ENCODE assay signal across 10 cellular contexts in genomic region chr2:159064446-159065301, GRCh38.
DNase-seq lines count a peak whose midpoint lies in the region; ATAC-seq, FAIRE-seq and TF ChIP-seq lines count a peak whose summit lies in the region.
"Had no signal": no experiment of that assay in that cellular context is flagged by ENCODE, and none has a peak within 500 bp of the region (broad histone marks: within the 10 kb centered on the region; RNA-seq: fewer than 3 reads in every experiment).

No MANE protein-coding gene starts in this region.

- H4K20me1 ChIP-seq in HepG2 (ENCODE audit: insufficient read depth, low read length) = no peaks in the 10 kb centered on the region

- whole genome bisulfite sequencing in HepG2 (ENCODE audit: low lambda C conversion rate) = 25% methylated on average over 5 of the region's 5 CpGs
- WGBS in right lobe of liver (ENCODE audit: insufficient coverage, low coverage, low lambda C conversion rate, missing lambda C conversion rate) = 56% methylated on average over 5 of the region's 5 CpGs

- no peaks in the 10 kb centered on the region for H3K9me3 ChIP-seq in HepG2 (ENCODE audit: low read length)
- H3K9me3 ChIP-seq in right lobe of liver = no peaks in the 10 kb centered on the region

- H3K4me1 ChIP-seq in HepG2 (ENCODE audit: insufficient read depth, low read length) = peaks cover 39% of the 10 kb centered on the region
- peaks cover 0 to 12% (median 0%) of the 10 kb centered on the region in 4 donors for H3K4me1 ChIP-seq in right lobe of liver

- intact Hi-C loops in HepG2 (cut with micrococcal nuclease; ENCODE audit: unreplicated experiment) (no loop called here), right lobe of liver (cut with DNase I) (no loop called here)

- H3K4me3 ChIP-seq in HepG2 (replicated peaks in 1 of 3; ENCODE audit: insufficient read depth in 1 of 3, low read depth in 2 of 3, low read length in 3 of 3) (no peak overlapping the region), right lobe of liver (no peak overlapping the region), choroid plexus epithelial cell (ENCODE audit: low read depth, low read length) (no peak overlapping the region)

- in situ Hi-C loops in HepG2 (cut with HindIII; ENCODE audit: extremely low pct_ligation_motif_present, low pct_unique_long_range_greater_than_20kb) = no loop called here

- TF ChIP-seq RAD21 in HepG2 (CRISPR knock-in tag; IDR thresholded peaks at IDR 0.05) = no peak

- no peaks in the 10 kb centered on the region; a peak in 1 of 5 replicates for H3K27me3 ChIP-seq in HepG2 (ENCODE audit: control insufficient read depth in 1 of 2, insufficient read depth in 2 of 2, low read length in 2 of 2)
- no peaks in the 10 kb centered on the region for H3K27me3 ChIP-seq in right lobe of liver

- no peak overlapping the region for H3K9ac ChIP-seq in HepG2 (ENCODE audit: insufficient read depth, low read depth, low read length)

- H3K27ac ChIP-seq in HepG2 (ENCODE audit: extremely low read length, insufficient read depth, low read length) (no peak overlapping the region), right lobe of liver (no peak overlapping the region)

- no peak for FAIRE-seq in HepG2 (lab: Jason Lieb, UNC)

- TF ChIP-seq CTCF in HepG2 (CRISPR knock-in tag; IDR thresholded peaks at IDR 0.05) (no peak), right lobe of liver (IDR thresholded peaks at IDR 0.05) (no peak), choroid plexus epithelial cell (conservative IDR thresholded peaks at IDR 0.05; ENCODE audit: low read depth, low read length) (no peak)

- no peaks in the 10 kb centered on the region for H3K79me2 ChIP-seq in HepG2 (ENCODE audit: insufficient read depth, low read length)

- CTCF ChIA-PET in HepG2 (lab: Yijun Ruan, JAX; ENCODE audit: low intra/inter-chr PET ratio, low total read pairs) = no interaction called here

- no TSS peak for BruUV-seq in HepG2 (replicated peaks; lab: Mats Ljungman, UMichigan)

- no peak for TF ChIP-seq POLR2A in HepG2 (IDR thresholded peaks at IDR 0.05; ENCODE audit: insufficient read depth in 1 of 2, low read depth in 2 of 2, low read length in 2 of 2)
- no peak for TF ChIP-seq POLR2A in right lobe of liver (IDR thresholded peaks at IDR 0.05)

- H2AFZ ChIP-seq in HepG2 (ENCODE audit: low read length) = no peak overlapping the region

- DNase-seq in HepG2 (ENCODE audit: low spot score) = peak; percentile 40
- DNase-seq in right lobe of liver = no peak
- DNase-seq in choroid plexus epithelial cell (ENCODE audit: low read depth) = peak; percentile 73
- DNase-seq in kidney tubule cell (ENCODE audit: low spot score) = peak; percentile 14
- DNase-seq in NCI-H2196 treated with DMSO at 0.1 percent for 48 hours (lab: John Stamatoyannopoulos, UW; ENCODE audit: unreplicated experiment) = no peak
- no peak for DNase-seq in GDM1 (lab: John Stamatoyannopoulos, UW)
- no peak for DNase-seq in hypothalamus (lab: John Stamatoyannopoulos, UW)
- DNase-seq: activated CD4-positive, alpha-beta T cell treated with anti-CD3 and anti-CD28 coated beads for 48 hours; NCI-H446 treated with DMSO at 0.1 percent for 48 hours had no signal

- H3K36me3 ChIP-seq in HepG2 (replicated peaks in 1 of 2; ENCODE audit: control insufficient read depth in 1 of 2, insufficient read depth in 2 of 2, low read length in 2 of 2) (no peaks in the 10 kb centered on the region), right lobe of liver (no peaks in the 10 kb centered on the region)

- POLR2A ChIA-PET in HepG2 (lab: Yijun Ruan, JAX) = no interaction called here

- no peak overlapping the region for H3K4me2 ChIP-seq in HepG2 (ENCODE audit: low read depth, low read length)

- ATAC-seq in HepG2 (peak; percentile 53), right lobe of liver (no peak), HG03097 (IDR thresholded peaks at IDR 0.05; ENCODE audit: low FRiP score, unreplicated experiment) (no peak)

- no peak for TF ChIP-seq EP300 in HepG2 (IDR thresholded peaks at IDR 0.05; ENCODE audit: low read depth in 2 of 2, low read length in 2 of 2)
- TF ChIP-seq EP300 in HepG2 (CRISPR knock-in tag; IDR thresholded peaks at IDR 0.05; ENCODE audit: borderline replicate concordance) = no peak

TF ChIP-seq in HepG2, 621 proteins besides CTCF, POLR2A, EP300 and RAD21:
- TF ChIP-seq SALL1 (CRISPR knock-in tag; IDR thresholded peaks at IDR 0.05) (no peak), HINFP (CRISPR knock-in tag; IDR thresholded peaks at IDR 0.05; ENCODE audit: low read depth) (no peak), SOX13 (IDR thresholded peaks at IDR 0.05) (no peak), SOX13 (CRISPR knock-in tag; conservative IDR thresholded peaks at IDR 0.05 in 1 of 2, IDR thresholded peaks at IDR 0.05 in 1 of 2) (peak in 1 of 2 experiments; percentile 70; a peak in 2 of 4 replicates), KLF13 (CRISPR knock-in tag; IDR thresholded peaks at IDR 0.05) (no peak), FOXP4 (CRISPR knock-in tag; IDR thresholded peaks at IDR 0.05) (0 out of 2 replicates have a peak, but pooled peaks have one; percentile 21), HIVEP1 (CRISPR knock-in tag; IDR thresholded peaks at IDR 0.05) (no peak), SOX6 (IDR thresholded peaks at IDR 0.05) (no peak), SOX6 (CRISPR knock-in tag; IDR thresholded peaks at IDR 0.05) (peak; percentile 69), KLF6 (CRISPR knock-in tag; IDR thresholded peaks at IDR 0.05) (no peak)

Comparison
In these comparisons a context has a peak if more than half of its experiments do, and no peak if none do; other contexts are left out.
1. DNase-seq: peak in HepG2 (single experiment), choroid plexus epithelial cell (single experiment) and kidney tubule cell (single experiment); none in right lobe of liver (0 of 3), NCI-H2196 treated with DMSO at 0.1 percent for 48 hours (single experiment), GDM1 (single experiment) and hypothalamus (0 of 51).